ENCODE assay signal across 1 cellular context in genomic region chr11:18723991-18724390, GRCh38.
TF ChIP-seq lines count a peak whose summit lies in the region.

No MANE protein-coding gene starts in this region.

TF ChIP-seq in IMR-90, 13 proteins besides CTCF, POLR2A, EP300 and RAD21 (continued from another document):
- TF ChIP-seq CEBPB (IDR thresholded peaks at IDR 0.05; ENCODE audit: low read depth, low read length) (no peak), CHD1 (IDR thresholded peaks at IDR 0.05; ENCODE audit: low read depth, low read length) (no peak), MXI1 (IDR thresholded peaks at IDR 0.05; ENCODE audit: borderline replicate concordance, low read depth, low read length) (no peak), FOS (IDR thresholded peaks at IDR 0.05; ENCODE audit: low read depth, low read length) (no peak)
TF ChIP-seq in IMR-90: peak in this region for 0.
